9 cellular contexts compared by ENCODE assay signal in genomic region chr17:30379303-30380105, GRCh38. TPM values are rescaled to one million over a fixed set of nuclear protein-coding genes. Genes with fewer than 3 reads are reported as not detected.
DNase-seq lines count a peak whose midpoint lies in the region; ATAC-seq and TF ChIP-seq lines count a peak whose summit lies in the region.
"Had no signal": no experiment of that assay in that cellular context is flagged by ENCODE, and none has a peak within 500 bp of the region (broad histone marks: within the 10 kb centered on the region; RNA-seq: fewer than 3 reads in every experiment).

No MANE protein-coding gene starts in this region.

- CTCF ChIA-PET in activated B cell treated with CpG ODN at 0.5 μM for 24 hours (lab: Charles Lee), result no interaction called here

- no peaks in the 10 kb centered on the region for H3K36me3 ChIP-seq in suprapubic skin

- 1% methylated on average over 12 of the region's 69 CpGs for WGBS in suprapubic skin

- H3K9me3 Mint-ChIP-seq in activated B cell treated with CpG ODN at 0.5 μM for 24 hours, result no peaks in the 10 kb centered on the region

- H3K36me3 Mint-ChIP-seq in activated B cell treated with CpG ODN at 0.5 μM for 24 hours (ENCODE audit: low read depth), result peaks cover 4% of the 10 kb centered on the region

- peaks cover 34% of the 10 kb centered on the region for H3K27me3 Mint-ChIP-seq in activated B cell treated with CpG ODN at 0.5 μM for 24 hours

- peaks cover 29% of the 10 kb centered on the region for H3K4me1 Mint-ChIP-seq in activated B cell treated with CpG ODN at 0.5 μM for 24 hours

- peaks cover 43% of the 10 kb centered on the region for H3K4me1 ChIP-seq in suprapubic skin

- H3K27ac ChIP-seq in dorsolateral prefrontal cortex (peak overlapping the region; percentile 35 to 95 (median 87)), suprapubic skin (peak overlapping the region; percentile 78)

- TF ChIP-seq EP300 in suprapubic skin (IDR thresholded peaks at IDR 0.05), result no peak

- no peaks in the 10 kb centered on the region for H3K27me3 ChIP-seq in dorsolateral prefrontal cortex
- H3K27me3 ChIP-seq in suprapubic skin, result no peaks in the 10 kb centered on the region

- intact Hi-C loops in activated B cell treated with CpG ODN at 0.5 μM for 24 hours (cut with micrococcal nuclease), result loop anchor here (2.0 to 5.0 kb wide), 7 partner anchors 17 to 329 kb away; partner anchors contain the start of genes GOSR1 and NSRP1
- intact Hi-C loops in dorsolateral prefrontal cortex (cut with DNase I), result loop anchor here (2.0 to 10.0 kb wide), 4 partner anchors 35 to 262 kb away; partner anchors contain the start of genes GOSR1 (in 1 of the 2) and NSRP1 (in 1 of the 2)

- peak overlapping the region; percentile 27 for H3K27ac Mint-ChIP-seq in activated B cell treated with CpG ODN at 0.5 μM for 24 hours

- ATAC-seq in HG03280 (IDR thresholded peaks at IDR 0.05; ENCODE audit: unreplicated experiment) (peak; percentile 17), activated B cell treated with CpG ODN at 0.5 μM for 24 hours (ENCODE audit: low read depth) (peak; percentile 1)

- TF ChIP-seq CTCF in activated B cell treated with CpG ODN at 0.5 μM for 24 hours (IDR thresholded peaks at IDR 0.05) (no peak), dorsolateral prefrontal cortex (IDR thresholded peaks at IDR 0.05 in 54 of 56, conservative IDR thresholded peaks at IDR 0.05 in 2 of 56; ENCODE audit: low read depth in 1 of 56, partially characterized antibody in 56 of 56) (no peak), suprapubic skin (IDR thresholded peaks at IDR 0.05) (no peak)

- H3K9me3 ChIP-seq in suprapubic skin, result no peaks in the 10 kb centered on the region

- TF ChIP-seq POLR2A in suprapubic skin (IDR thresholded peaks at IDR 0.05), result no peak

- H3K4me3 Mint-ChIP-seq in activated B cell treated with CpG ODN at 0.5 μM for 24 hours, result peak overlapping the region; percentile 79

- POLR2A ChIA-PET in activated B cell treated with CpG ODN at 0.5 μM for 24 hours (lab: Charles Lee), result interaction anchor here (1.9 kb wide), 1 partner anchor 16 kb away, joined by 10 read pairs; no protein-coding TSS in a partner anchor

- H3K4me3 ChIP-seq in dorsolateral prefrontal cortex, result peak overlapping the region; percentile 71 to 100 (median 90)
- peak overlapping the region; percentile 77 for H3K4me3 ChIP-seq in suprapubic skin

- DNase-seq in NCI-H82 (lab: John Stamatoyannopoulos, UW), result peak; percentile 72
- DNase-seq in NCI-H82 treated with DMSO at 0.1 percent for 48 hours (lab: John Stamatoyannopoulos, UW; ENCODE audit: unreplicated experiment), result no peak
- DNase-seq in activated B cell treated with CpG ODN at 0.5 μM for 24 hours, result peak; percentile 32
- DNase-seq in dorsolateral prefrontal cortex, result peak in 6 of 10 donors; percentile 14 to 52 (median 38)
- peak; percentile 27 for DNase-seq in medulla oblongata (ENCODE audit: extremely low spot score)
- peak; percentile 70 to 80 for DNase-seq in suprapubic skin (ENCODE audit: low spot score in 2 of 2)
- no peak for DNase-seq in pons (ENCODE audit: low spot score)

RNA-seq across cellular contexts. Expression of gene CPD, which starts 0.8 kb away (rescaled TPM):
- 8.2 and 8.6 TPM in 2 replicates for total RNA-seq in activated B cell treated with CpG ODN at 0.5 μM for 24 hours
- 10 to 100 TPM; 45.2 to 97.3 (median 64.6) TPM for total RNA-seq in dorsolateral prefrontal cortex
- 10 to 100 TPM; 38.9 to 60.5 (median 49.4) TPM for total RNA-seq in suprapubic skin

RNA-seq across cellular contexts. Expression of gene TMIGD1, which starts 45.6 kb away (rescaled TPM):
- total RNA-seq in activated B cell treated with CpG ODN at 0.5 μM for 24 hours (not detected in 2 replicates), dorsolateral prefrontal cortex (under 1 TPM in 2 of 120 experiments, not detected in 118; 0.47 to 0.48 TPM), suprapubic skin (under 1 TPM in 1 of 4 donors, not detected in 3; 0.45 TPM)
- total RNA-seq: glomerular endothelial cell had no signal

Comparison
In these comparisons a context has a peak if more than half of its experiments do, and no peak if none do; other contexts are left out.
1. DNase-seq: peak in NCI-H82 (single experiment), activated B cell treated with CpG ODN at 0.5 μM for 24 hours (single experiment), dorsolateral prefrontal cortex (6 of 10), medulla oblongata (single experiment) and suprapubic skin (2 of 2); none in NCI-H82 treated with DMSO at 0.1 percent for 48 hours (single experiment) and pons (single experiment).